ENCODE assay signal across 9 cellular contexts in the genomic region with DNA sequence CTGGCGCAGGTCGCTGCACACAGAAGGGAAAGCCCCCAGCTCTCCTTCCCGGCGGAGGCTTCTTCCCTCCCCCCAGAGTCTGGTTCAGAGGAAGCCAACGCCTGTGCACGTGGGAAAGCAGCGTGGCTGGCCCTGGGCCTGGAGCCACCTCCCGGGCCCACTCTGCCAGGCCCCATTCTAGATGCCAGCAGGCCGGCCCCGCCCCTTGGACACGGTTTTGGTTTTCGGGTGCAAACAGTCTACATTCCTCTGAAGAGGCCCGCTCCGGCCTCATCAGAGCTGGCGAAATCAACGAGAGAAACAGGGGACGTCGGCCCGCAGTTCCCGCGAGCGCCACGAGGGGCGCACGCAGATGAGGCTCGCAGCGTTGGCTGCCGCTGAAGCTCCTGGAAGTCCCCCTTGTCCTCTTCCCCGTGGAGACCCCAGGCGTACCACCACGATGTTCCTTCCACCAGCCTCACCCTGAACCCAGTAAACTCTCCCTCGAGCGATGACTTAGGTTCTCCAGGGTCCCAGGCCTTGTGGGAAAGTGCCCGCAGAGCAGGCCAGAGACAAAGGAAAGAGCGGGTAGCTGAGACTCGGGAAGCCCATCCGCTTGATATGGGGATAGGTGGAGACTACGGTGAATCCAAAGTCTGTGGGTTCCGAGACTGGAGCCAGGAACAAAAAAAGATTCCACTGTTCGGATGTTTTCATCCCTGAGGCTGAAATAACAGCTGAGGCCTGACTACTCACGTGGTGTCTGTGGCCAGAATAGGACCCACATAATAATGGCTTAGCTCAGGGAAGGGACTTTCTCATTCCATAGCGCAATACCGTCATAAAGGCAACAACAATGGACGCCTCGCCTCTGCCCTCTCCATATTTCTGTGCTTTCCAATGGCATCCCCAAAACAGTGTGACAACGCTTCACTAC.
DNase-seq lines count a peak whose midpoint lies in the region; ATAC-seq, FAIRE-seq and TF ChIP-seq lines count a peak whose summit lies in the region.
"Had no signal": no experiment of that assay in that cellular context is flagged by ENCODE, and none has a peak within 500 bp of the region (broad histone marks: within the 10 kb centered on the region; RNA-seq: fewer than 3 reads in every experiment).

No MANE protein-coding gene starts in this region.

- H3K27me3 ChIP-seq in K562 (ENCODE audit: control insufficient read depth in 2 of 2, insufficient read depth in 2 of 2, low read length in 2 of 2) (peaks cover 3 to 25% of the 10 kb centered on the region in 2 experiments; a peak in 4 of 5 replicates), skeletal muscle tissue (ENCODE audit: control insufficient read depth in 3 of 3, insufficient read depth in 3 of 3, low read length in 3 of 3) (no peaks in the 10 kb centered on the region)

- no peaks in the 10 kb centered on the region for H3K36me3 ChIP-seq in K562 (ENCODE audit: control insufficient read depth, insufficient read depth, low read length)
- no peaks in the 10 kb centered on the region for H3K36me3 ChIP-seq in skeletal muscle tissue (ENCODE audit: control insufficient read depth in 3 of 3, insufficient read depth in 3 of 3, low read length in 3 of 3)

- DNase-seq in SKM-1 treated with dmso at 0.1 percent for 144 hours (lab: John Stamatoyannopoulos, UW; ENCODE audit: unreplicated experiment): peak; percentile 7
- no peak for DNase-seq in SKM-1 (lab: John Stamatoyannopoulos, UW; ENCODE audit: unreplicated experiment)
- DNase-seq in T-helper 9 cell: peak; percentile 21
- DNase-seq in K562 (ENCODE audit: extremely low read depth in 1 of 4, low spot score in 3 of 4): peak; percentile 54 to 73 (median 66)
- no peak for DNase-seq in NK-92 treated with Interleukin-12 subunit alpha and Interleukin-12 subunit beta, amount 100 ng/mL, for 24 hours (lab: John Stamatoyannopoulos, UW)

- H3K9me3 ChIP-seq in K562 (replicated peaks; ENCODE audit: control insufficient read depth, insufficient read depth, low read depth, low read length) (no peaks in the 10 kb centered on the region), iPS-18c (ENCODE audit: control insufficient read depth, insufficient read depth, low read length) (peaks cover 2% of the 10 kb centered on the region), skeletal muscle tissue (ENCODE audit: control insufficient read depth in 3 of 3, low read length in 3 of 3) (no peaks in the 10 kb centered on the region)

- POLR2A ChIA-PET in K562 (lab: Yijun Ruan, JAX): interaction anchor here (0.7 to 0.8 kb wide), 3 partner anchors 118 to 1366 kb away, joined by 3 read pairs; no protein-coding TSS in a partner anchor

- TF ChIP-seq RAD21 in K562 (CRISPR knock-in tag; conservative IDR thresholded peaks at IDR 0.05 in 1 of 2, IDR thresholded peaks at IDR 0.05 in 1 of 2): peak in 1 of 2 experiments; percentile 52; a peak in 2 of 4 replicates

- no TSS peak for BruUV-seq in K562 (replicated peaks; lab: Mats Ljungman, UMichigan)

- TF ChIP-seq EP300 in K562 (IDR thresholded peaks at IDR 0.05; ENCODE audit: low read length): no peak

- H3K4me1 ChIP-seq in K562 (replicated peaks in 1 of 2; ENCODE audit: control insufficient read depth in 2 of 2, insufficient read depth in 2 of 2, low read length in 2 of 2) (peaks cover 0 to 7% of the 10 kb centered on the region in 2 experiments; a peak in 2 of 5 replicates), skeletal muscle tissue (ENCODE audit: control insufficient read depth in 3 of 3, insufficient read depth in 3 of 3, low read length in 3 of 3) (peaks cover 4 to 10% (median 6%) of the 10 kb centered on the region in 3 donors)

- CTCF ChIA-PET in K562 (lab: Yijun Ruan, JAX; ENCODE audit: low intra/inter-chr PET ratio): no interaction called here

- peak; percentile 69 for FAIRE-seq in K562 (lab: Jason Lieb, UNC)
- FAIRE-seq: G401.6 had no signal

- WGBS in K562 (ENCODE audit: insufficient coverage, low coverage, missing lambda C conversion rate): 10% methylated on average over 44 of the region's 46 CpGs

- no peaks in the 10 kb centered on the region for H3K9me1 ChIP-seq in K562 (ENCODE audit: control insufficient read depth, insufficient read depth, low read length)

- H2AFZ ChIP-seq in K562 (ENCODE audit: low read depth, low read length): peak overlapping the region; percentile 88

- no peak overlapping the region for H3K4me3 ChIP-seq in K562
- H3K4me3 ChIP-seq in iPS-18c (ENCODE audit: insufficient read depth, low read depth, low read length): peak overlapping the region; percentile 9; the same call in 1 of the 2 replicates
- H3K4me3 ChIP-seq in skeletal muscle tissue (ENCODE audit: low read length in 3 of 3): peak overlapping the region; percentile 49 to 54 (median 54)

- intact Hi-C loops in K562 (cut with micrococcal nuclease): no loop called here

- H3K27ac ChIP-seq in K562 (ENCODE audit: extremely low read depth, low read depth, low read length) (no peak overlapping the region), skeletal muscle tissue (ENCODE audit: low read depth, low read length) (no peak overlapping the region)

- TF ChIP-seq POLR2A in K562 (conservative IDR thresholded peaks at IDR 0.05): no peak

- no peaks in the 10 kb centered on the region for H3K79me2 ChIP-seq in K562 (ENCODE audit: control insufficient read depth, insufficient read depth, low read length)

- H3K9ac ChIP-seq in K562 (ENCODE audit: insufficient read depth in 1 of 2, low read depth in 2 of 2, low read length in 2 of 2) (peak overlapping the region in 1 of 2 experiments; percentile 66; a peak in 2 of 4 replicates), skeletal muscle tissue (ENCODE audit: low read depth in 1 of 3, low read length in 3 of 3) (peak overlapping the region in 1 of 3 donors; percentile 57)

- ATAC-seq in HG03280 (IDR thresholded peaks at IDR 0.05; ENCODE audit: unreplicated experiment) (peak; percentile 88), K562 (peak; percentile 93)

- peak overlapping the region; percentile 52 for H3K4me2 ChIP-seq in K562 (ENCODE audit: insufficient read depth, low read length)

- peaks cover 7% of the 10 kb centered on the region; the same call in 1 of the 2 replicates for H4K20me1 ChIP-seq in K562 (replicated peaks; ENCODE audit: control insufficient read depth, insufficient read depth, low read length)

- in situ Hi-C loops in K562 (cut with MboI): loop anchor here (10.0 kb wide), 2 partner anchors 1139 to 1339 kb away; no protein-coding TSS in a partner anchor

- TF ChIP-seq CTCF in K562 (IDR thresholded peaks at IDR 0.05 in 2 of 3, conservative IDR thresholded peaks at IDR 0.05 in 1 of 3; ENCODE audit: insufficient read depth in 2 of 3, low read depth in 1 of 3, low read length in 3 of 3): peak; percentile 72 to 93 (median 74); a peak in 5 of 6 replicates

TF ChIP-seq in K562, 482 proteins besides CTCF, POLR2A, EP300 and RAD21 (continues in another document):
- TF ChIP-seq, protein P1, sequence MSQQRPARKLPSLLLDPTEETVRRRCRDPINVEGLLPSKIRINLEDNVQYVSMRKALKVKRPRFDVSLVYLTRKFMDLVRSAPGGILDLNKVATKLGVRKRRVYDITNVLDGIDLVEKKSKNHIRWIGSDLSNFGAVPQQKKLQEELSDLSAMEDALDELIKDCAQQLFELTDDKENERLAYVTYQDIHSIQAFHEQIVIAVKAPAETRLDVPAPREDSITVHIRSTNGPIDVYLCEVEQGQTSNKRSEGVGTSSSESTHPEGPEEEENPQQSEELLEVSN (IDR thresholded peaks at IDR 0.05; ENCODE audit: borderline replicate concordance in 1 of 2, extremely low read depth in 1 of 2, insufficient read depth in 1 of 2, insufficient read length in 1 of 2, low read depth in 1 of 2, low read length in 1 of 2, poor library complexity in 1 of 2, severe bottlenecking in 1 of 2): peak in 1 of 2 experiments; percentile 53
- TF ChIP-seq ZNF24 (IDR thresholded peaks at IDR 0.05) (no peak), L3MBTL2 (IDR thresholded peaks at IDR 0.05) (peak; percentile 75), MTA3 (IDR thresholded peaks at IDR 0.05; ENCODE audit: borderline replicate concordance) (no peak), STAG1 (CRISPR knock-in tag; IDR thresholded peaks at IDR 0.05; ENCODE audit: borderline replicate concordance) (peak; percentile 63; the same call in 1 of the 2 replicates), ZNF347 (CRISPR knock-in tag; IDR thresholded peaks at IDR 0.05; ENCODE audit: low read depth) (no peak)
- TF ChIP-seq, protein P2, sequence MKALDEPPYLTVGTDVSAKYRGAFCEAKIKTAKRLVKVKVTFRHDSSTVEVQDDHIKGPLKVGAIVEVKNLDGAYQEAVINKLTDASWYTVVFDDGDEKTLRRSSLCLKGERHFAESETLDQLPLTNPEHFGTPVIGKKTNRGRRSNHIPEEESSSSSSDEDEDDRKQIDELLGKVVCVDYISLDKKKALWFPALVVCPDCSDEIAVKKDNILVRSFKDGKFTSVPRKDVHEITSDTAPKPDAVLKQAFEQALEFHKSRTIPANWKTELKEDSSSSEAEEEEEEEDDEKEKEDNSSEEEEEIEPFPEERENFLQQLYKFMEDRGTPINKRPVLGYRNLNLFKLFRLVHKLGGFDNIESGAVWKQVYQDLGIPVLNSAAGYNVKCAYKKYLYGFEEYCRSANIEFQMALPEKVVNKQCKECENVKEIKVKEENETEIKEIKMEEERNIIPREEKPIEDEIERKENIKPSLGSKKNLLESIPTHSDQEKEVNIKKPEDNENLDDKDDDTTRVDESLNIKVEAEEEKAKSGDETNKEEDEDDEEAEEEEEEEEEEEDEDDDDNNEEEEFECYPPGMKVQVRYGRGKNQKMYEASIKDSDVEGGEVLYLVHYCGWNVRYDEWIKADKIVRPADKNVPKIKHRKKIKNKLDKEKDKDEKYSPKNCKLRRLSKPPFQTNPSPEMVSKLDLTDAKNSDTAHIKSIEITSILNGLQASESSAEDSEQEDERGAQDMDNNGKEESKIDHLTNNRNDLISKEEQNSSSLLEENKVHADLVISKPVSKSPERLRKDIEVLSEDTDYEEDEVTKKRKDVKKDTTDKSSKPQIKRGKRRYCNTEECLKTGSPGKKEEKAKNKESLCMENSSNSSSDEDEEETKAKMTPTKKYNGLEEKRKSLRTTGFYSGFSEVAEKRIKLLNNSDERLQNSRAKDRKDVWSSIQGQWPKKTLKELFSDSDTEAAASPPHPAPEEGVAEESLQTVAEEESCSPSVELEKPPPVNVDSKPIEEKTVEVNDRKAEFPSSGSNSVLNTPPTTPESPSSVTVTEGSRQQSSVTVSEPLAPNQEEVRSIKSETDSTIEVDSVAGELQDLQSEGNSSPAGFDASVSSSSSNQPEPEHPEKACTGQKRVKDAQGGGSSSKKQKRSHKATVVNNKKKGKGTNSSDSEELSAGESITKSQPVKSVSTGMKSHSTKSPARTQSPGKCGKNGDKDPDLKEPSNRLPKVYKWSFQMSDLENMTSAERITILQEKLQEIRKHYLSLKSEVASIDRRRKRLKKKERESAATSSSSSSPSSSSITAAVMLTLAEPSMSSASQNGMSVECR (CRISPR knock-in tag; IDR thresholded peaks at IDR 0.05): peak; percentile 24; the same call in 1 of the 2 replicates

Comparison
In these comparisons a context has a peak if more than half of its experiments do, and no peak if none do; other contexts are left out.
1. DNase-seq: peak in SKM-1 treated with dmso at 0.1 percent for 144 hours (single experiment), T-helper 9 cell (single experiment) and K562 (4 of 4); none in SKM-1 (single experiment) and NK-92 treated with Interleukin-12 subunit alpha and Interleukin-12 subunit beta, amount 100 ng/mL, for 24 hours (single experiment).